Comparison of ENCODE assay signal across 8 cellular contexts in the genomic region with DNA sequence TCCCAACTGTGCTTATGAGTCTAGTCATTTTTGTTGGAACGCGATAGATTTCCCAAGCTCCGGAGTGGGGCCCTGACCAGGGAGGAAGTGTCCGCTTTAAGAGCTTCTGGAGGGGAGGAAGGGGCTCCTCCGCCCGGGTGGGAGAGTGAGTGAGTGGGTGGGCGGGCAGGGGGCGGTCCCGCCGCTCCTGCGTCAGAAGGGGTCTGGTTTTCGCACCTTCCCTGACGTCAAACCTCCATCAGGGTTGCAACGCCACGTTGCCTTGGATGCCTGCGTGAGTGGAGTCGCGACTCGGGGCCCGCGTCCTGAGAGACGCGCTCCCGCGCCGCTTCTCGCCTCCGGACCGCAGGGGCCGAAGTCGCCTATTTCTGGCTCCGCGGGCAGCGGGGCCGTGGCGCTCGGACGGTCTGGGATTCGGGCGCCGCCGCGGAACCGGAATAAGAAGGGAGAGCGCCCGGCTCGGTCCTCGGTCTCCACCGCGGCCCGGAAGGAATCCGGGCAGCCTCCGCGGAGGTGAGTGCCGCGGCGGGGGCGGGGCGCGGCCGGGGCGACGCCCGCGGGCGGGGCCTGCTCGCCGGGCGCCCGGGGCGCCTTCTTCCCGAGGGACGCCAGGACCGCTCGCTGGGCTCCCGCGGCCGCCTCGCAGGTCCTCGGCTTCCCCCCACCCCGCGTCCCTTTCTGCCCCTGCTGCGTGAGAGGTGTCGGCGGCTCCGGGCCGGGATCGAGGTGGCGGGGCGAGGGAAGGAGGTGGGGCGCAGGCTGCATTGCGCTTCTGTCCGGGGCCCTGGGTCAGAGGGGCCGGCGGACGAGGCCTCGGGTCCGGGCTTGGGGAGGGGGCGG. TPM values are rescaled to one million over a fixed set of nuclear protein-coding genes. Genes with fewer than 3 reads are reported as not detected.
DNase-seq lines count a peak whose midpoint lies in the region; ATAC-seq and TF ChIP-seq lines count a peak whose summit lies in the region.

A gene (plus strand): TSS at position 230 of the 840 bp plus-strand sequence. CDS start 7,187 bp downstream, outside the sequence.

- H3K27ac ChIP-seq in ACC112 (ENCODE audit: low read depth, low read length) = peak within 1 kb of the TSS; percentile 69; the same call in 1 of the 2 replicates
- H3K27ac ChIP-seq in testis = peak within 1 kb of the TSS; percentile 77 to 78

- TF ChIP-seq CTCF in fibroblast of mammary gland (conservative IDR thresholded peaks at IDR 0.05; ENCODE audit: control insufficient read depth, insufficient read depth, low read depth, low read length) = no peak
- TF ChIP-seq CTCF in testis (IDR thresholded peaks at IDR 0.05) = no peak

- ATAC-seq in GM18519 (IDR thresholded peaks at IDR 0.05; ENCODE audit: low FRiP score, unreplicated experiment) = peak; percentile 46
- peak; percentile 72 for ATAC-seq in HG02943 (IDR thresholded peaks at IDR 0.05; ENCODE audit: low read depth, unreplicated experiment)
- peak; percentile 88 to 89 for ATAC-seq in activated T-cell treated with anti-CD3 and anti-CD28 coated beads, Interleukin-2, amount 50 U/mL, for 72 hours (replicated peaks in 1 of 2)
- peak; percentile 93 for ATAC-seq in natural killer cell treated with Interleukin-12 subunit alpha and Interleukin-12 subunit beta and Interleukin-15 and Interleukin-18, amount 100 ng/mL, for 72 hours

- intact Hi-C loops in testis (cut with DNase I; ENCODE audit: low total_unique reads) = no loop called here

- H3K9me3 ChIP-seq in testis = no peaks in the 10 kb centered on the region

- H2AFZ ChIP-seq in ACC112 (ENCODE audit: low read length, unreplicated experiment) = peak within 1 kb of the TSS; percentile 57

- peak; percentile 83 for DNase-seq in NCI-H69 (lab: John Stamatoyannopoulos, UW)
- peak; percentile 57 to 72 for DNase-seq in activated T-cell treated with anti-CD3 and anti-CD28 coated beads, Interleukin-2, amount 50 U/mL, for 72 hours
- peak; percentile 64 for DNase-seq in fibroblast of mammary gland (ENCODE audit: low read depth)
- peak; percentile 61 for DNase-seq in natural killer cell treated with Interleukin-12 subunit alpha and Interleukin-12 subunit beta and Interleukin-15 and Interleukin-18, amount 100 ng/mL, for 72 hours (ENCODE audit: low spot score)
- peak; percentile 69 for DNase-seq in testis

- peaks cover 69% of the 10 kb centered on the region for H3K27me3 ChIP-seq in ACC112 (ENCODE audit: insufficient read depth, low read length)
- H3K27me3 ChIP-seq in testis = no peaks in the 10 kb centered on the region

- no peak for TF ChIP-seq POLR2A in testis (IDR thresholded peaks at IDR 0.05)

- peaks cover 0 to 6% of the 10 kb centered on the region in 2 donors for H3K36me3 Mint-ChIP-seq in activated T-cell treated with anti-CD3 and anti-CD28 coated beads, Interleukin-2, amount 50 U/mL, for 72 hours (ENCODE audit: insufficient read depth in 2 of 2)
- H3K36me3 Mint-ChIP-seq in natural killer cell treated with Interleukin-12 subunit alpha and Interleukin-12 subunit beta and Interleukin-15 and Interleukin-18, amount 100 ng/mL, for 72 hours = peaks cover 7% of the 10 kb centered on the region

- H3K4me3 ChIP-seq in ACC112 (ENCODE audit: low read depth, low read length) (peak within 1 kb of the TSS; percentile 81), fibroblast of mammary gland (ENCODE audit: control insufficient read depth, low read depth, low read length) (peak within 1 kb of the TSS; percentile 60), testis (peak within 1 kb of the TSS; percentile 69 to 80)

- H3K79me2 ChIP-seq in ACC112 (ENCODE audit: control insufficient read depth, insufficient read depth, low read length, unreplicated experiment) = peaks cover 13% of the 10 kb centered on the region

- 1 to 3% methylated on average over 13 to 93 of the region's 99 CpGs for WGBS in testis, 2 donors

- peak within 1 kb of the TSS; percentile 93 for H3K27ac Mint-ChIP-seq in activated T-cell treated with anti-CD3 and anti-CD28 coated beads, Interleukin-2, amount 50 U/mL, for 72 hours
- peak within 1 kb of the TSS; percentile 55 to 63 for H3K27ac Mint-ChIP-seq in natural killer cell treated with Interleukin-12 subunit alpha and Interleukin-12 subunit beta and Interleukin-15 and Interleukin-18, amount 100 ng/mL, for 72 hours

- peaks cover 5% of the 10 kb centered on the region for H3K4me1 ChIP-seq in ACC112 (ENCODE audit: control insufficient read depth, insufficient read depth, low read length, unreplicated experiment)
- H3K4me1 ChIP-seq in testis = no peaks in the 10 kb centered on the region

- peak within 1 kb of the TSS; percentile 92 to 93 for H3K4me3 Mint-ChIP-seq in activated T-cell treated with anti-CD3 and anti-CD28 coated beads, Interleukin-2, amount 50 U/mL, for 72 hours
- peak within 1 kb of the TSS; percentile 83 for H3K4me3 Mint-ChIP-seq in natural killer cell treated with Interleukin-12 subunit alpha and Interleukin-12 subunit beta and Interleukin-15 and Interleukin-18, amount 100 ng/mL, for 72 hours

- no peaks in the 10 kb centered on the region for H3K9me3 Mint-ChIP-seq in activated T-cell treated with anti-CD3 and anti-CD28 coated beads, Interleukin-2, amount 50 U/mL, for 72 hours
- H3K9me3 Mint-ChIP-seq in natural killer cell treated with Interleukin-12 subunit alpha and Interleukin-12 subunit beta and Interleukin-15 and Interleukin-18, amount 100 ng/mL, for 72 hours = no peaks in the 10 kb centered on the region

- H3K4me1 Mint-ChIP-seq in activated T-cell treated with anti-CD3 and anti-CD28 coated beads, Interleukin-2, amount 50 U/mL, for 72 hours (ENCODE audit: low read depth) = peaks cover 24% of the 10 kb centered on the region
- H3K4me1 Mint-ChIP-seq in natural killer cell treated with Interleukin-12 subunit alpha and Interleukin-12 subunit beta and Interleukin-15 and Interleukin-18, amount 100 ng/mL, for 72 hours (ENCODE audit: low read depth in 2 of 2) = peaks cover 14 to 21% of the 10 kb centered on the region in 2 donors

- H3K36me3 ChIP-seq in ACC112 (ENCODE audit: insufficient read depth, low read length) = no peaks in the 10 kb centered on the region
- H3K36me3 ChIP-seq in testis (ENCODE audit: low read depth, missing control alignments) = no peaks in the 10 kb centered on the region

- peaks cover 63% of the 10 kb centered on the region for H3K27me3 Mint-ChIP-seq in activated T-cell treated with anti-CD3 and anti-CD28 coated beads, Interleukin-2, amount 50 U/mL, for 72 hours (ENCODE audit: low read depth)
- H3K27me3 Mint-ChIP-seq in natural killer cell treated with Interleukin-12 subunit alpha and Interleukin-12 subunit beta and Interleukin-15 and Interleukin-18, amount 100 ng/mL, for 72 hours = peaks cover 22 to 41% of the 10 kb centered on the region in 2 donors

RNA-seq across cellular contexts. Expression of the gene that starts here (rescaled TPM):
- total RNA-seq in activated T-cell treated with anti-CD3 and anti-CD28 coated beads, Interleukin-2, amount 50 U/mL, for 72 hours = 10 to 100 TPM; 15.2 to 19.8 TPM
- total RNA-seq in natural killer cell treated with Interleukin-12 subunit alpha and Interleukin-12 subunit beta and Interleukin-15 and Interleukin-18, amount 100 ng/mL, for 72 hours = 1 to 10 TPM; 3.9 to 6.0 TPM
- 10 to 100 TPM; 17.7 to 18.1 TPM for total RNA-seq in testis
- polyA plus RNA-seq in testis (ENCODE audit: insufficient read depth, low read depth, low replicate concordance) = 6.5 TPM

Comparison
In these comparisons a context has a peak if more than half of its experiments do, and no peak if none do; other contexts are left out.
1. Peak in every context shown above with its lines: DNase-seq, ATAC-seq, H3K4me3 ChIP-seq and H3K27ac ChIP-seq.